Comparison of ENCODE assay signal across 11 cellular contexts in the genomic region with DNA sequence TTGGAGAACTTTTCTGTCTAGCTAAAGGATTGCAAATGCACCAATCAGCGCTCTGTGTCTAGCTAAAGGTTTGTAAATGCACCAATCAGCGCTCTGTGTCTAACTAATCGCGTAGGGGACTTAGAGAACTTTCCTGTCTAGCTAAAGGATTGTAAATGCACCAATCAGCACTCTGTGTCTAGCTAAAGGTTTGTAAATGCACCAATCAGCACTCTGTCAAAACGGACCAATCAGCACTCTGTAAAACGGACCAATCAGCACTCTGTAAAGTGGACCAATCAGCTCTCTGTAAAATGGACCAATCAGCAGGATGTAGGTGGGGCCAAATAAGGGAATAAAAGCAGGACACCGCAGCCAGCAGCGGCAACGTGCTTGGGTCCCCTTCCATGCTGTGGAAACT. TPM values are rescaled to one million over a fixed set of nuclear protein-coding genes. Genes with fewer than 3 reads are reported as not detected.
DNase-seq lines count a peak whose midpoint lies in the region; ATAC-seq, FAIRE-seq and TF ChIP-seq lines count a peak whose summit lies in the region.
"Not testable (repeated sequence)": the region's sequence is repeated elsewhere in the genome, so short reads cannot be mapped to it uniquely, and the experiment has no call there.
"Had no signal": no experiment of that assay in that cellular context is flagged by ENCODE, and none has a peak within 500 bp of the region (broad histone marks: within the 10 kb centered on the region; RNA-seq: fewer than 3 reads in every experiment).

No MANE protein-coding gene starts in this region.

- not testable (repeated sequence) for H3K27ac Mint-ChIP-seq in WTC11
- H3K27ac Mint-ChIP-seq in chondrocyte (ENCODE audit: unreplicated experiment) (peak overlapping the region; percentile 65), mesothelial cell of epicardium (peak overlapping the region; percentile 64), progenitor cell of endocrine pancreas (peak overlapping the region; percentile 83)

- TF ChIP-seq CTCF in A549 (IDR thresholded peaks at IDR 0.05); NB4 (IDR thresholded peaks at IDR 0.05; ENCODE audit: low read depth, low read length); WTC11 (IDR thresholded peaks at IDR 0.05); chondrocyte (IDR thresholded peaks at IDR 0.05); mesothelial cell of epicardium (IDR thresholded peaks at IDR 0.05; ENCODE audit: unreplicated experiment); progenitor cell of endocrine pancreas (IDR thresholded peaks at IDR 0.05; ENCODE audit: unreplicated experiment); thyroid gland (IDR thresholded peaks at IDR 0.05): not testable (repeated sequence)

- not testable (repeated sequence) for H3K4me2 ChIP-seq in A549

- not testable (repeated sequence) for H3K27ac ChIP-seq in A549
- peak overlapping the region; percentile 86 to 90 for H3K27ac ChIP-seq in esophagus (ENCODE audit: low read depth in 2 of 2, low read length in 1 of 2)
- peak overlapping the region; percentile 51 to 73 (median 52) for H3K27ac ChIP-seq in thyroid gland

- H3K27me3 ChIP-seq in esophagus (ENCODE audit: control insufficient read depth in 1 of 2, insufficient read depth in 2 of 2, low read length in 2 of 2); thyroid gland: not testable (repeated sequence)

- not testable (repeated sequence) for ATAC-seq in A549, WTC11

- CTCF ChIA-PET in A549 (lab: Yijun Ruan, JAX) (interaction anchor here (0.6 to 1.5 kb wide), 2 partner anchors 16 to 32 kb away, joined by 3 to 4 read pairs; no protein-coding TSS in a partner anchor), WTC11 (lab: Charles Lee) (interaction anchor here (0.6 to 0.9 kb wide), 2 partner anchors 27 to 33 kb away, joined by 3 read pairs; partner anchors contain the start of gene MARCHF2)

- H3K36me3 Mint-ChIP-seq in WTC11, result peaks cover 20% of the 10 kb centered on the region
- H3K36me3 Mint-ChIP-seq in chondrocyte (ENCODE audit: low read depth); mesothelial cell of epicardium; progenitor cell of endocrine pancreas (ENCODE audit: insufficient read depth): not testable (repeated sequence)

- H3K9me3 ChIP-seq in A549; esophagus (ENCODE audit: control insufficient read depth in 2 of 2, insufficient read depth in 1 of 2, low read depth in 1 of 2, low read length in 1 of 2); thyroid gland: not testable (repeated sequence)

- peaks cover 27% of the 10 kb centered on the region; the same call in 2 of the 3 replicates for H3K4me1 ChIP-seq in A549
- H3K4me1 ChIP-seq in esophagus (ENCODE audit: control insufficient read depth in 2 of 2, insufficient read depth in 2 of 2, low read length in 1 of 2), result not testable (repeated sequence)
- peaks cover 27 to 44% of the 10 kb centered on the region in 2 donors for H3K4me1 ChIP-seq in thyroid gland

- not testable (repeated sequence) for FAIRE-seq in A549 (lab: Jason Lieb, UNC)

- not testable (repeated sequence) for H3K4me3 Mint-ChIP-seq in WTC11; chondrocyte (ENCODE audit: unreplicated experiment); mesothelial cell of epicardium; progenitor cell of endocrine pancreas (ENCODE audit: low read depth)

- TF ChIP-seq RAD21 in A549 (conservative IDR thresholded peaks at IDR 0.05 in 1 of 2, IDR thresholded peaks at IDR 0.05 in 1 of 2), result not testable (repeated sequence)

- H3K4me1 Mint-ChIP-seq in WTC11, result peaks cover 17% of the 10 kb centered on the region
- H3K4me1 Mint-ChIP-seq in chondrocyte (ENCODE audit: low read depth), result peaks cover 21% of the 10 kb centered on the region
- peaks cover 23% of the 10 kb centered on the region for H3K4me1 Mint-ChIP-seq in mesothelial cell of epicardium
- peaks cover 27% of the 10 kb centered on the region for H3K4me1 Mint-ChIP-seq in progenitor cell of endocrine pancreas (ENCODE audit: low read depth)

- not testable (repeated sequence) for H3K36me3 ChIP-seq in esophagus (ENCODE audit: control insufficient read depth in 2 of 2, insufficient read depth in 2 of 2, low read length in 1 of 2); thyroid gland

- H3K9me3 Mint-ChIP-seq in WTC11, result peaks cover 21% of the 10 kb centered on the region
- H3K9me3 Mint-ChIP-seq in chondrocyte (ENCODE audit: low read depth); mesothelial cell of epicardium; progenitor cell of endocrine pancreas (ENCODE audit: low read depth): not testable (repeated sequence)

- H3K27me3 Mint-ChIP-seq in WTC11 (ENCODE audit: low read depth); chondrocyte (ENCODE audit: low read depth); mesothelial cell of epicardium (ENCODE audit: low read depth); progenitor cell of endocrine pancreas: not testable (repeated sequence)

- POLR2A ChIA-PET in A549 (lab: Yijun Ruan, JAX); WTC11 (lab: Charles Lee): not testable (repeated sequence)

- WGBS in A549 (ENCODE audit: missing lambda C conversion rate), result 68% methylated on average over 9 of the region's 9 CpGs
- WGBS in esophagus, 2 donors, result 84 to 87% methylated on average over 9 of the region's 9 CpGs
- 82 to 84% methylated on average over 9 of the region's 9 CpGs for WGBS in thyroid gland, 2 donors

- not testable (repeated sequence) for H3K4me3 ChIP-seq in A549; NB4 (ENCODE audit: low read depth, low read length); esophagus (ENCODE audit: low read depth in 1 of 2, low read length in 2 of 2); thyroid gland (replicated peaks in 1 of 3)

- DNase-seq in A549 (ENCODE audit: low read depth in 1 of 2, low spot score in 1 of 2); WTC11 (ENCODE audit: low spot score); mesothelial cell of epicardium (ENCODE audit: low spot score in 2 of 2, unreplicated experiment in 2 of 2); progenitor cell of endocrine pancreas (ENCODE audit: low spot score, unreplicated experiment); thyroid gland: not testable (repeated sequence)
- DNase-seq in NB4 (ENCODE audit: low read depth) (peak; percentile 3), chondrocyte (ENCODE audit: low spot score) (peak; percentile 17)

- intact Hi-C loops in thyroid gland (cut with DNase I), result not testable (repeated sequence)

- not testable (repeated sequence) for TF ChIP-seq POLR2A in A549 (IDR thresholded peaks at IDR 0.05; ENCODE audit: low read length); NB4 (IDR thresholded peaks at IDR 0.05; ENCODE audit: extremely low read depth, insufficient read length); thyroid gland (IDR thresholded peaks at IDR 0.05)

- TF ChIP-seq EP300 in A549 (IDR thresholded peaks at IDR 0.05), result not testable (repeated sequence)

RNA-seq across cellular contexts. Expression of gene RAB11B, which starts 3.7 kb away (rescaled TPM):
- polyA plus RNA-seq in A549 (2011; rRNA removed), result 22.3 and 25.1 TPM in 2 replicates
- 122 and 146 TPM in 2 replicates for polyA plus RNA-seq in A549 (2012; cell fraction: cytosol; rRNA removed)
- polyA plus RNA-seq in A549 (2012; cell fraction: nucleus; rRNA removed), result 143 and 192 TPM in 2 replicates
- polyA plus RNA-seq in A549 (2017; fragmentation: RNase III; extraction: RNeasy Plus Mini Kit Qiagen cat#74134 plus additional on column Dnase treatment), result 86.7 to 95.7 TPM (median 93.7 TPM) in 3 replicates
- 15.8 and 24.0 TPM in 2 replicates for polyA minus RNA-seq in A549 (2011; rRNA and poly(A)+ RNA removed)
- 108 to 127 TPM (median 120 TPM) in 3 replicates for total RNA-seq in WTC11 (2021)
- total RNA-seq in chondrocyte, result 96.4 to 106 TPM (median 104 TPM) in 3 replicates
- polyA plus RNA-seq in esophagus, result 10 to 100 TPM; 60.8 to 75.3 TPM
- total RNA-seq in mesothelial cell of epicardium, result 150 to 151 TPM (median 150 TPM) in 3 replicates
- 180 and 191 TPM in 2 replicates for total RNA-seq in progenitor cell of endocrine pancreas
- total RNA-seq in thyroid gland, result 100 to 1,000 TPM in 2 of 4 donors, 10 to 100 TPM in 2; 91.2 to 137 (median 113) TPM

RNA-seq across cellular contexts. Expression of gene ANGPTL4, which starts 22.5 kb away (rescaled TPM):
- polyA plus RNA-seq in A549 (2011; rRNA removed) (30.8 and 32.6 TPM in 2 replicates), A549 (2017; fragmentation: RNase III; extraction: RNeasy Plus Mini Kit Qiagen cat#74134 plus additional on column Dnase treatment) (12.3 to 18.1 TPM (median 15.1 TPM) in 3 replicates), esophagus (100 to 1,000 TPM in 1 of 2 donors, 10 to 100 TPM in 1; 27.2 to 126 TPM)
- polyA plus RNA-seq in A549 (2012; cell fraction: cytosol; rRNA removed), result 48.7 and 67.4 TPM in 2 replicates
- 203 and 238 TPM in 2 replicates for polyA plus RNA-seq in A549 (2012; cell fraction: nucleus; rRNA removed)
- polyA minus RNA-seq in A549 (2011; rRNA and poly(A)+ RNA removed), result 15.6 and 19.4 TPM in 2 replicates
- total RNA-seq in WTC11 (2021) (1.0 to 2.7 TPM (median 2.2 TPM) in 3 replicates), chondrocyte (56.4 to 143 TPM (median 127 TPM) in 3 replicates), mesothelial cell of epicardium (2.0 to 3.7 TPM (median 3.5 TPM) in 3 replicates), progenitor cell of endocrine pancreas (0.77 and 1.1 TPM in 2 replicates), thyroid gland (10 to 100 TPM; 19.9 to 99.8 (median 46.6) TPM)
- total RNA-seq: A172; CD4-positive, CD25-positive, alpha-beta regulatory T cell; CD8-positive, alpha-beta memory T cell had no signal
- polyA plus RNA-seq: CD4-positive, CD25-positive, alpha-beta regulatory T cell had no signal

RNA-seq across cellular contexts. Expression of gene MARCHF2, which starts 26.7 kb away (rescaled TPM):
- 12.4 and 12.8 TPM in 2 replicates for polyA plus RNA-seq in A549 (2011; rRNA removed)
- 20.7 and 33.3 TPM in 2 replicates for polyA plus RNA-seq in A549 (2012; cell fraction: cytosol; rRNA removed)
- 33.1 and 33.6 TPM in 2 replicates for polyA plus RNA-seq in A549 (2012; cell fraction: nucleus; rRNA removed)
- 13.1 to 15.3 TPM (median 13.2 TPM) in 3 replicates for polyA plus RNA-seq in A549 (2017; fragmentation: RNase III; extraction: RNeasy Plus Mini Kit Qiagen cat#74134 plus additional on column Dnase treatment)
- 16.7 and 27.6 TPM in 2 replicates for polyA minus RNA-seq in A549 (2011; rRNA and poly(A)+ RNA removed)
- 20.2 to 30.4 TPM (median 27.5 TPM) in 3 replicates for total RNA-seq in WTC11 (2021)
- 35.0 to 42.5 TPM (median 37.5 TPM) in 3 replicates for total RNA-seq in chondrocyte
- 10 to 100 TPM; 22.0 to 29.0 TPM for polyA plus RNA-seq in esophagus
- total RNA-seq in mesothelial cell of epicardium, result 20.7 to 21.4 TPM (median 21.4 TPM) in 3 replicates
- 21.3 and 23.0 TPM in 2 replicates for total RNA-seq in progenitor cell of endocrine pancreas
- total RNA-seq in thyroid gland, result 100 to 1,000 TPM; 168 to 245 (median 215) TPM

RNA-seq across cellular contexts. Expression of gene KANK3, which starts 43.4 kb away (rescaled TPM):
- polyA plus RNA-seq in A549 (2011; rRNA removed), result 1.0 and 1.2 TPM in 2 replicates
- 2.1 and 2.8 TPM in 2 replicates for polyA plus RNA-seq in A549 (2012; cell fraction: cytosol; rRNA removed)
- polyA plus RNA-seq in A549 (2012; cell fraction: nucleus; rRNA removed), result 4.1 and 5.7 TPM in 2 replicates
- 1.5 to 1.6 TPM (median 1.5 TPM) in 3 replicates for polyA plus RNA-seq in A549 (2017; fragmentation: RNase III; extraction: RNeasy Plus Mini Kit Qiagen cat#74134 plus additional on column Dnase treatment)
- 1.2 and 1.5 TPM in 2 replicates for polyA minus RNA-seq in A549 (2011; rRNA and poly(A)+ RNA removed)
- total RNA-seq in WTC11 (2021), result 7.8 to 8.0 TPM (median 8.0 TPM) in 3 replicates
- 0.56 to 1.2 TPM (median 1.2 TPM) in 3 replicates for total RNA-seq in chondrocyte
- 1 to 10 TPM; 4.2 to 5.2 TPM for polyA plus RNA-seq in esophagus
- total RNA-seq in mesothelial cell of epicardium, result 1.8 to 2.3 TPM (median 2.1 TPM) in 3 replicates
- 0.36 and 0.91 TPM in 2 replicates for total RNA-seq in progenitor cell of endocrine pancreas
- 10 to 100 TPM; 21.1 to 49.7 (median 30.5) TPM for total RNA-seq in thyroid gland

RNA-seq across cellular contexts. Expression of gene HNRNPM, which starts 58.3 kb away (rescaled TPM):
- polyA plus RNA-seq in A549 (2011; rRNA removed) (94.1 and 168 TPM in 2 replicates), A549 (2017; fragmentation: RNase III; extraction: RNeasy Plus Mini Kit Qiagen cat#74134 plus additional on column Dnase treatment) (334 to 352 TPM (median 348 TPM) in 3 replicates), esophagus (100 to 1,000 TPM in 1 of 2 donors, 10 to 100 TPM in 1; 49.9 to 134 TPM)
- 354 and 442 TPM in 2 replicates for polyA plus RNA-seq in A549 (2012; cell fraction: cytosol; rRNA removed)
- polyA plus RNA-seq in A549 (2012; cell fraction: nucleus; rRNA removed), result 454 and 781 TPM in 2 replicates
- 44.2 and 49.0 TPM in 2 replicates for polyA minus RNA-seq in A549 (2011; rRNA and poly(A)+ RNA removed)
- total RNA-seq in WTC11 (2021) (309 to 416 TPM (median 343 TPM) in 3 replicates), chondrocyte (111 to 185 TPM (median 116 TPM) in 3 replicates), mesothelial cell of epicardium (249 to 259 TPM (median 252 TPM) in 3 replicates), progenitor cell of endocrine pancreas (320 and 333 TPM in 2 replicates), thyroid gland (100 to 1,000 TPM in 2 of 4 donors, 10 to 100 TPM in 2; 79.3 to 138 (median 97.2) TPM)
